In genomic region chr17:8726951-8727555, GRCh38 we compare ENCODE assay signal across 1 cellular context.
TF ChIP-seq lines count a peak whose summit lies in the region.

No MANE protein-coding gene starts in this region.

TF ChIP-seq in H1, 55 proteins besides CTCF, POLR2A, EP300 and RAD21 (continued from another document):
- TF ChIP-seq USF2 (IDR thresholded peaks at IDR 0.05; ENCODE audit: low read length), result no peak
- TF ChIP-seq ZNF274 (IDR thresholded peaks at IDR 0.05; ENCODE audit: borderline replicate concordance, extremely low read depth, low read length), result no peak
- TF ChIP-seq ATF2 (IDR thresholded peaks at IDR 0.05; ENCODE audit: low read length), result no peak
- TF ChIP-seq CTBP2 (IDR thresholded peaks at IDR 0.05; ENCODE audit: borderline replicate concordance, insufficient read depth, insufficient read length, low read length), result no peak
- TF ChIP-seq TEAD4 (IDR thresholded peaks at IDR 0.05; ENCODE audit: low read depth, low read length), result no peak
- TF ChIP-seq GTF2F1 (IDR thresholded peaks at IDR 0.05; ENCODE audit: borderline replicate concordance, low read depth, low read length), result no peak
- TF ChIP-seq CHD1 (IDR thresholded peaks at IDR 0.05; ENCODE audit: low read depth, low read length), result no peak
- TF ChIP-seq SUZ12 (IDR thresholded peaks at IDR 0.05; ENCODE audit: low read length), result no peak
- TF ChIP-seq CHD2 (IDR thresholded peaks at IDR 0.05; ENCODE audit: low read length), result no peak
- TF ChIP-seq, protein P1, sequence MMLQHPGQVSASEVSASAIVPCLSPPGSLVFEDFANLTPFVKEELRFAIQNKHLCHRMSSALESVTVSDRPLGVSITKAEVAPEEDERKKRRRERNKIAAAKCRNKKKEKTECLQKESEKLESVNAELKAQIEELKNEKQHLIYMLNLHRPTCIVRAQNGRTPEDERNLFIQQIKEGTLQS (IDR thresholded peaks at IDR 0.05; ENCODE audit: insufficient read depth, low read depth, low read length), result no peak
